ENCODE assay signal across 2 cellular contexts in the genomic region with DNA sequence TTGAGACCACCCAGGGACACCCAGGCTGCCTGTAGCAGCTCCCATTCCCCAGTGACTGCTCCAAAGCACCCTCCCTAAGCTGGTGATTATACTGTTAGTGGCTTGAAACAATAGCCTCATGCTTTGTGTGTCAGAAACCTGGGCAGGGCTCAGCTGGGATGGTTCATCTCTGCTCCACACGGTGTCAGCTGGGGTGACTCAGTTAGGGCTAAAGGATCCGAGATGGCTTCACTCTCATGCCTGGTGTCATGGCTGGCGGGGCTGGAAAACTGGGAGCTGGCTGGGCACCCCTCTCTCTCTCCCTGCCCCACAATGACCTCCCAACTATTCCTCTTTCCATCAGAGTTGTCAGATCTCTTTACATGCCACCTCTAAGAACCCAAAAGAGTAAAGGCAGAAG.
TF ChIP-seq lines count a peak whose summit lies in the region.

No MANE protein-coding gene starts in this region.

TF ChIP-seq in HepG2, 621 proteins besides CTCF, POLR2A, EP300 and RAD21:
- peak; percentile 99 for TF ChIP-seq ZNF331 (CRISPR knock-in tag; IDR thresholded peaks at IDR 0.05)
- TF ChIP-seq HHEX (CRISPR knock-in tag; IDR thresholded peaks at IDR 0.05): no peak
- TF ChIP-seq, protein P1, sequence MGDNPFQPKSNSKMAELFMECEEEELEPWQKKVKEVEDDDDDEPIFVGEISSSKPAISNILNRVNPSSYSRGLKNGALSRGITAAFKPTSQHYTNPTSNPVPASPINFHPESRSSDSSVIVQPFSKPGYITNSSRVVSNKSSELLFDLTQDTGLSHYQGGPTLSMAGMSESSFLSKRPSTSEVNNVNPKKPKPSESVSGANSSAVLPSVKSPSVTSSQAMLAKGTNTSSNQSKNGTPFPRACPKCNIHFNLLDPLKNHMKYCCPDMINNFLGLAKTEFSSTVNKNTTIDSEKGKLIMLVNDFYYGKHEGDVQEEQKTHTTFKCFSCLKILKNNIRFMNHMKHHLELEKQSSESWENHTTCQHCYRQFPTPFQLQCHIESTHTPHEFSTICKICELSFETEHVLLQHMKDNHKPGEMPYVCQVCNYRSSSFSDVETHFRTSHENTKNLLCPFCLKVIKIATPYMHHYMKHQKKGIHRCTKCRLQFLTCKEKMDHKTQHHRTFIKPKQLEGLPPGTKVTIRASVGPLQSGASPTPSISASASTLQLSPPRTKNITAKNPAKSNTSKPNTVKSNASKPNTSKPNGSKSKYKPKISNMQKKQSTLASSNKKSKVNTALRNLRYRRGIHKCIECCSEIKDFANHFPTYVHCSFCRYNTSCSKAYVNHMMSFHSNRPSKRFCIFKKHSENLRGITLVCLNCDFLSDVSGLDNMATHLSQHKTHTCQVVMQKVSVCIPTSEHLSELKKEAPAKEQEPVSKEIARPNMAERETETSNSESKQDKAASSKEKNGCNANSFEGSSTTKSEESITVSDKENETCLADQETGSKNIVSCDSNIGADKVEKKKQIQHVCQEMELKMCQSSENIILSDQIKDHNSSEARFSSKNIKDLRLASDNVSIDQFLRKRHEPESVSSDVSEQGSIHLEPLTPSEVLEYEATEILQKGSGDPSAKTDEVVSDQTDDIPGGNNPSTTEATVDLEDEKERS (CRISPR knock-in tag; IDR thresholded peaks at IDR 0.05): no peak
- TF ChIP-seq CAMTA2 (CRISPR knock-in tag; IDR thresholded peaks at IDR 0.05; ENCODE audit: borderline replicate concordance): no peak
- TF ChIP-seq HOXA7 (CRISPR knock-in tag; IDR thresholded peaks at IDR 0.05): no peak
- no peak for TF ChIP-seq SMAD3 (CRISPR knock-in tag; IDR thresholded peaks at IDR 0.05)
TF ChIP-seq in HepG2: peak in this region for 1.

TF ChIP-seq in WTC11, 78 proteins besides CTCF, POLR2A, EP300 and RAD21:
- TF ChIP-seq, protein P2, sequence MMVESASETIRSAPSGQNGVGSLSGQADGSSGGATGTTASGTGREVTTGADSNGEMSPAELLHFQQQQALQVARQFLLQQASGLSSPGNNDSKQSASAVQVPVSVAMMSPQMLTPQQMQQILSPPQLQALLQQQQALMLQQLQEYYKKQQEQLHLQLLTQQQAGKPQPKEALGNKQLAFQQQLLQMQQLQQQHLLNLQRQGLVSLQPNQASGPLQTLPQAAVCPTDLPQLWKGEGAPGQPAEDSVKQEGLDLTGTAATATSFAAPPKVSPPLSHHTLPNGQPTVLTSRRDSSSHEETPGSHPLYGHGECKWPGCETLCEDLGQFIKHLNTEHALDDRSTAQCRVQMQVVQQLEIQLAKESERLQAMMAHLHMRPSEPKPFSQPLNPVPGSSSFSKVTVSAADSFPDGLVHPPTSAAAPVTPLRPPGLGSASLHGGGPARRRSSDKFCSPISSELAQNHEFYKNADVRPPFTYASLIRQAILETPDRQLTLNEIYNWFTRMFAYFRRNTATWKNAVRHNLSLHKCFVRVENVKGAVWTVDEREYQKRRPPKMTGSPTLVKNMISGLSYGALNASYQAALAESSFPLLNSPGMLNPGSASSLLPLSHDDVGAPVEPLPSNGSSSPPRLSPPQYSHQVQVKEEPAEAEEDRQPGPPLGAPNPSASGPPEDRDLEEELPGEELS (CRISPR knock-in tag; IDR thresholded peaks at IDR 0.05): no peak
- TF ChIP-seq ELF4 (CRISPR knock-in tag; IDR thresholded peaks at IDR 0.05; ENCODE audit: low read depth) (no peak), EMX1 (CRISPR knock-in tag; IDR thresholded peaks at IDR 0.05) (no peak), ZNF317 (CRISPR knock-in tag; IDR thresholded peaks at IDR 0.05; ENCODE audit: borderline replicate concordance, low read depth) (no peak), FOXJ3 (CRISPR knock-in tag; IDR thresholded peaks at IDR 0.05; ENCODE audit: borderline replicate concordance) (no peak), JUN (CRISPR knock-in tag; IDR thresholded peaks at IDR 0.05) (no peak), TEAD4 (CRISPR knock-in tag; IDR thresholded peaks at IDR 0.05) (no peak), TEAD1 (CRISPR knock-in tag; IDR thresholded peaks at IDR 0.05) (no peak), FOXK1 (CRISPR knock-in tag; IDR thresholded peaks at IDR 0.05) (no peak), ZNF423 (CRISPR knock-in tag; IDR thresholded peaks at IDR 0.05) (no peak)
- TF ChIP-seq, protein P3, sequence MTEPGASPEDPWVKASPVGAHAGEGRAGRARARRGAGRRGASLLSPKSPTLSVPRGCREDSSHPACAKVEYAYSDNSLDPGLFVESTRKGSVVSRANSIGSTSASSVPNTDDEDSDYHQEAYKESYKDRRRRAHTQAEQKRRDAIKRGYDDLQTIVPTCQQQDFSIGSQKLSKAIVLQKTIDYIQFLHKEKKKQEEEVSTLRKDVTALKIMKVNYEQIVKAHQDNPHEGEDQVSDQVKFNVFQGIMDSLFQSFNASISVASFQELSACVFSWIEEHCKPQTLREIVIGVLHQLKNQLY (CRISPR knock-in tag; IDR thresholded peaks at IDR 0.05): no peak
- TF ChIP-seq, protein P4, sequence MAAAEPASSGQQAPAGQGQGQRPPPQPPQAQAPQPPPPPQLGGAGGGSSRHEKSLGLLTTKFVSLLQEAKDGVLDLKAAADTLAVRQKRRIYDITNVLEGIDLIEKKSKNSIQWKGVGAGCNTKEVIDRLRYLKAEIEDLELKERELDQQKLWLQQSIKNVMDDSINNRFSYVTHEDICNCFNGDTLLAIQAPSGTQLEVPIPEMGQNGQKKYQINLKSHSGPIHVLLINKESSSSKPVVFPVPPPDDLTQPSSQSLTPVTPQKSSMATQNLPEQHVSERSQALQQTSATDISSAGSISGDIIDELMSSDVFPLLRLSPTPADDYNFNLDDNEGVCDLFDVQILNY (CRISPR knock-in tag; IDR thresholded peaks at IDR 0.05): no peak
- TF ChIP-seq, protein P5, sequence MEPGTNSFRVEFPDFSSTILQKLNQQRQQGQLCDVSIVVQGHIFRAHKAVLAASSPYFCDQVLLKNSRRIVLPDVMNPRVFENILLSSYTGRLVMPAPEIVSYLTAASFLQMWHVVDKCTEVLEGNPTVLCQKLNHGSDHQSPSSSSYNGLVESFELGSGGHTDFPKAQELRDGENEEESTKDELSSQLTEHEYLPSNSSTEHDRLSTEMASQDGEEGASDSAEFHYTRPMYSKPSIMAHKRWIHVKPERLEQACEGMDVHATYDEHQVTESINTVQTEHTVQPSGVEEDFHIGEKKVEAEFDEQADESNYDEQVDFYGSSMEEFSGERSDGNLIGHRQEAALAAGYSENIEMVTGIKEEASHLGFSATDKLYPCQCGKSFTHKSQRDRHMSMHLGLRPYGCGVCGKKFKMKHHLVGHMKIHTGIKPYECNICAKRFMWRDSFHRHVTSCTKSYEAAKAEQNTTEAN (CRISPR knock-in tag; IDR thresholded peaks at IDR 0.05): no peak
- TF ChIP-seq, protein P6, sequence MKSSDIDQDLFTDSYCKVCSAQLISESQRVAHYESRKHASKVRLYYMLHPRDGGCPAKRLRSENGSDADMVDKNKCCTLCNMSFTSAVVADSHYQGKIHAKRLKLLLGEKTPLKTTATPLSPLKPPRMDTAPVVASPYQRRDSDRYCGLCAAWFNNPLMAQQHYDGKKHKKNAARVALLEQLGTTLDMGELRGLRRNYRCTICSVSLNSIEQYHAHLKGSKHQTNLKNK (CRISPR knock-in tag; IDR thresholded peaks at IDR 0.05): no peak
